ENCODE assay signal across 1 cellular context in the genomic region with DNA sequence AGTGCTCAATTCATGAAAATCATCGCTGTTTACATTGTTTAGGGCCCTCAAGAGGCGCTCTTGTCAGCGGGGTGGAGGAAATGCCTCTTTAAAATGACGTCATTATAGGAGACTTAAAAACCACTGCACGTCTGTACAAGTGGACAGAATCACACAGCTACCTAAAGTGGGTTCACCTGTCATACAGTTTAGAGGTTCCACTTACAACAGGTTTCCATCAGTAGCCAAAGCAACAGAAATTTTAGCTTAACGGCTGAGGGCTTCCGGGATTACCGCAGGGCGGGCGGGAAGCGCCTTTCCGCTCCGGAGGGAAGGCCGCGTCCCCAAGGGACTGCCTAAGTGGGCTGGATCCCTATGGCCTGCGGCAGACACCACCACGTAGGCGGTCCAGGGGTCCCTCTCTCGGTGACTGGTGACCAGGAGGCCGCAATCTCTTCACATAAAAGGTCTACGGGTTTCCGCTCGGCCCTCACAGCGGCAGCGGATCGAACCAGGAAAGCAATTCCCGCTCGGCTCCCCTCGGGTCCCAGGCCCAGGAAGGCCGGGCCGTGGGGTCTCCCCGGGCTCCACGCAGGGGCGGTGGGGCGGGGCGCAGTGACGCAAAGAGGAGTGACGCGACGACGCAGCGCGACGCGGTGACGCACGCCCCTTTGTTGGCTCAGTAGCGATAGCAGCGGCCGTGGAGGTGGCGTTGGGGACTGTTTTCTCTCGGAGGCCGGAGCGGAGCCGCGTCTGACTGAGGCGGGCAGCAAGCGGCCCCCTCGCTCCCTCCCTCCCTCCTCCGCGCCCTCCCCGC.
TF ChIP-seq lines count a peak whose summit lies in the region.

A gene with protein sequence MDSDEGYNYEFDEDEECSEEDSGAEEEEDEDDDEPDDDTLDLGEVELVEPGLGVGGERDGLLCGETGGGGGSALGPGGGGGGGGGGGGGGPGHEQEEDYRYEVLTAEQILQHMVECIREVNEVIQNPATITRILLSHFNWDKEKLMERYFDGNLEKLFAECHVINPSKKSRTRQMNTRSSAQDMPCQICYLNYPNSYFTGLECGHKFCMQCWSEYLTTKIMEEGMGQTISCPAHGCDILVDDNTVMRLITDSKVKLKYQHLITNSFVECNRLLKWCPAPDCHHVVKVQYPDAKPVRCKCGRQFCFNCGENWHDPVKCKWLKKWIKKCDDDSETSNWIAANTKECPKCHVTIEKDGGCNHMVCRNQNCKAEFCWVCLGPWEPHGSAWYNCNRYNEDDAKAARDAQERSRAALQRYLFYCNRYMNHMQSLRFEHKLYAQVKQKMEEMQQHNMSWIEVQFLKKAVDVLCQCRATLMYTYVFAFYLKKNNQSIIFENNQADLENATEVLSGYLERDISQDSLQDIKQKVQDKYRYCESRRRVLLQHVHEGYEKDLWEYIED (plus strand): TSS at position 661 of the 796 bp plus-strand sequence. CDS start 310 bp downstream, outside the sequence.

TF ChIP-seq in K562, 482 proteins besides CTCF, POLR2A, EP300 and RAD21 (continued from another document and continues in another):
- TF ChIP-seq, protein P1, sequence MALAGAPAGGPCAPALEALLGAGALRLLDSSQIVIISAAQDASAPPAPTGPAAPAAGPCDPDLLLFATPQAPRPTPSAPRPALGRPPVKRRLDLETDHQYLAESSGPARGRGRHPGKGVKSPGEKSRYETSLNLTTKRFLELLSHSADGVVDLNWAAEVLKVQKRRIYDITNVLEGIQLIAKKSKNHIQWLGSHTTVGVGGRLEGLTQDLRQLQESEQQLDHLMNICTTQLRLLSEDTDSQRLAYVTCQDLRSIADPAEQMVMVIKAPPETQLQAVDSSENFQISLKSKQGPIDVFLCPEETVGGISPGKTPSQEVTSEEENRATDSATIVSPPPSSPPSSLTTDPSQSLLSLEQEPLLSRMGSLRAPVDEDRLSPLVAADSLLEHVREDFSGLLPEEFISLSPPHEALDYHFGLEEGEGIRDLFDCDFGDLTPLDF (CRISPR knock-in tag; IDR thresholded peaks at IDR 0.05): peak; percentile 56
- TF ChIP-seq ELF4 (CRISPR knock-in tag; IDR thresholded peaks at IDR 0.05) (peak; percentile 34; the same call in 1 of the 2 replicates), POLR2G (IDR thresholded peaks at IDR 0.05; ENCODE audit: low read depth, low read length) (peak; percentile 96), PHF8 (IDR thresholded peaks at IDR 0.05; ENCODE audit: borderline replicate concordance, low read length) (peak; percentile 98), TEAD4 (IDR thresholded peaks at IDR 0.05; ENCODE audit: low read length) (no peak), TEAD4 (CRISPR knock-in tag; IDR thresholded peaks at IDR 0.05; ENCODE audit: borderline replicate concordance) (peak; percentile 89; the same call in 1 of the 2 replicates), SMARCA4 (IDR thresholded peaks at IDR 0.05) (peak; percentile 45; the same call in 1 of the 2 replicates), PURB (CRISPR knock-in tag; IDR thresholded peaks at IDR 0.05; ENCODE audit: low read depth) (no peak), FOXP1 (CRISPR knock-in tag; IDR thresholded peaks at IDR 0.05) (peak; percentile 84), NR2F6 (CRISPR knock-in tag; IDR thresholded peaks at IDR 0.05) (no peak), ZNF830 (CRISPR knock-in tag; IDR thresholded peaks at IDR 0.05) (no peak), ZNF57 (CRISPR knock-in tag; IDR thresholded peaks at IDR 0.05) (0 out of 2 replicates have a peak, but pooled peaks have one; percentile 7), CBFA2T3 (IDR thresholded peaks at IDR 0.05) (no peak), ZNF584 (CRISPR knock-in tag; IDR thresholded peaks at IDR 0.05; ENCODE audit: low read depth) (peak; percentile 92), NFIC (IDR thresholded peaks at IDR 0.05) (peak; percentile 33; the same call in 1 of the 2 replicates), CEBPB (tag; IDR thresholded peaks at IDR 0.05) (no peak), HNRNPH1 (optimal IDR thresholded peaks at IDR 0.05; ENCODE audit: low read depth, low read length) (no peak), SIN3A (IDR thresholded peaks at IDR 0.05; ENCODE audit: borderline replicate concordance in 2 of 2, control insufficient read depth in 1 of 2, low read depth in 2 of 2, low read length in 2 of 2) (no peak; a peak in 1 of 4 replicates), ZNF766 (CRISPR knock-in tag; conservative IDR thresholded peaks at IDR 0.05) (peak; percentile 56; the same call in 1 of the 2 replicates), TSC22D4 (tag; IDR thresholded peaks at IDR 0.05) (no peak), RBM34 (IDR thresholded peaks at IDR 0.05; ENCODE audit: borderline replicate concordance, insufficient read depth, low read length) (no peak), ETV6 (IDR thresholded peaks at IDR 0.05; ENCODE audit: borderline replicate concordance in 1 of 2, low read depth in 2 of 2, low read length in 1 of 2) (peak in 1 of 2 experiments; percentile 48; a peak in 2 of 4 replicates), ETV6 (CRISPR knock-in tag; IDR thresholded peaks at IDR 0.05; ENCODE audit: borderline replicate concordance) (peak; percentile 78; the same call in 1 of the 2 replicates), CHCHD3 (CRISPR knock-in tag; IDR thresholded peaks at IDR 0.05) (no peak), ZSCAN32 (CRISPR knock-in tag; IDR thresholded peaks at IDR 0.05) (no peak), HIVEP1 (CRISPR knock-in tag; IDR thresholded peaks at IDR 0.05) (peak; percentile 69), ZNF175 (CRISPR knock-in tag; IDR thresholded peaks at IDR 0.05; ENCODE audit: low read depth) (0 out of 2 replicates have a peak, but pooled peaks have one; percentile 55), ARID2 (IDR thresholded peaks at IDR 0.05) (no peak), SP1 (CRISPR knock-in tag; IDR thresholded peaks at IDR 0.05) (peak; percentile 95), ZNF696 (CRISPR knock-in tag; conservative IDR thresholded peaks at IDR 0.05) (0 out of 2 replicates have a peak, but pooled peaks have one; percentile 30), SPI1 (IDR thresholded peaks at IDR 0.05; ENCODE audit: borderline replicate concordance, low read depth, low read length) (no peak), ZNF239 (CRISPR knock-in tag; IDR thresholded peaks at IDR 0.05) (no peak; the same call in 1 of the 2 replicates), ZZZ3 (IDR thresholded peaks at IDR 0.05) (peak; percentile 96), NONO (IDR thresholded peaks at IDR 0.05; ENCODE audit: low read depth in 2 of 2, low read length in 1 of 2) (peak; percentile 71 to 94; a peak in 3 of 4 replicates), SNIP1 (IDR thresholded peaks at IDR 0.05; ENCODE audit: low read depth) (0 out of 2 replicates have a peak, but pooled peaks have one; percentile 33), KDM5B (IDR thresholded peaks at IDR 0.05; ENCODE audit: insufficient replicate concordance, low read depth, low read length) (peak; percentile 94), ZNF24 (IDR thresholded peaks at IDR 0.05) (no peak; the same call in 1 of the 2 replicates), HLTF (IDR thresholded peaks at IDR 0.05) (no peak)
- TF ChIP-seq, protein P2, sequence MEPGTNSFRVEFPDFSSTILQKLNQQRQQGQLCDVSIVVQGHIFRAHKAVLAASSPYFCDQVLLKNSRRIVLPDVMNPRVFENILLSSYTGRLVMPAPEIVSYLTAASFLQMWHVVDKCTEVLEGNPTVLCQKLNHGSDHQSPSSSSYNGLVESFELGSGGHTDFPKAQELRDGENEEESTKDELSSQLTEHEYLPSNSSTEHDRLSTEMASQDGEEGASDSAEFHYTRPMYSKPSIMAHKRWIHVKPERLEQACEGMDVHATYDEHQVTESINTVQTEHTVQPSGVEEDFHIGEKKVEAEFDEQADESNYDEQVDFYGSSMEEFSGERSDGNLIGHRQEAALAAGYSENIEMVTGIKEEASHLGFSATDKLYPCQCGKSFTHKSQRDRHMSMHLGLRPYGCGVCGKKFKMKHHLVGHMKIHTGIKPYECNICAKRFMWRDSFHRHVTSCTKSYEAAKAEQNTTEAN (CRISPR knock-in tag; IDR thresholded peaks at IDR 0.05): peak; percentile 89
- TF ChIP-seq, protein P3, sequence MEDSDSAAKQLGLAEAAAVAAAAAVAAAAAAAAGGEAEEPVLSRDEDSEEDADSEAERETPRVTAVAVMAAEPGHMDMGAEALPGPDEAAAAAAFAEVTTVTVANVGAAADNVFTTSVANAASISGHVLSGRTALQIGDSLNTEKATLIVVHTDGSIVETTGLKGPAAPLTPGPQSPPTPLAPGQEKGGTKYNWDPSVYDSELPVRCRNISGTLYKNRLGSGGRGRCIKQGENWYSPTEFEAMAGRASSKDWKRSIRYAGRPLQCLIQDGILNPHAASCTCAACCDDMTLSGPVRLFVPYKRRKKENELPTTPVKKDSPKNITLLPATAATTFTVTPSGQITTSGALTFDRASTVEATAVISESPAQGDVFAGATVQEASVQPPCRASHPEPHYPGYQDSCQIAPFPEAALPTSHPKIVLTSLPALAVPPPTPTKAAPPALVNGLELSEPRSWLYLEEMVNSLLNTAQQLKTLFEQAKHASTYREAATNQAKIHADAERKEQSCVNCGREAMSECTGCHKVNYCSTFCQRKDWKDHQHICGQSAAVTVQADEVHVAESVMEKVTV (CRISPR knock-in tag; IDR thresholded peaks at IDR 0.05): no peak
- TF ChIP-seq, protein P4, sequence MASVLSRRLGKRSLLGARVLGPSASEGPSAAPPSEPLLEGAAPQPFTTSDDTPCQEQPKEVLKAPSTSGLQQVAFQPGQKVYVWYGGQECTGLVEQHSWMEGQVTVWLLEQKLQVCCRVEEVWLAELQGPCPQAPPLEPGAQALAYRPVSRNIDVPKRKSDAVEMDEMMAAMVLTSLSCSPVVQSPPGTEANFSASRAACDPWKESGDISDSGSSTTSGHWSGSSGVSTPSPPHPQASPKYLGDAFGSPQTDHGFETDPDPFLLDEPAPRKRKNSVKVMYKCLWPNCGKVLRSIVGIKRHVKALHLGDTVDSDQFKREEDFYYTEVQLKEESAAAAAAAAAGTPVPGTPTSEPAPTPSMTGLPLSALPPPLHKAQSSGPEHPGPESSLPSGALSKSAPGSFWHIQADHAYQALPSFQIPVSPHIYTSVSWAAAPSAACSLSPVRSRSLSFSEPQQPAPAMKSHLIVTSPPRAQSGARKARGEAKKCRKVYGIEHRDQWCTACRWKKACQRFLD (CRISPR knock-in tag; IDR thresholded peaks at IDR 0.05): no peak
- TF ChIP-seq, protein P5, sequence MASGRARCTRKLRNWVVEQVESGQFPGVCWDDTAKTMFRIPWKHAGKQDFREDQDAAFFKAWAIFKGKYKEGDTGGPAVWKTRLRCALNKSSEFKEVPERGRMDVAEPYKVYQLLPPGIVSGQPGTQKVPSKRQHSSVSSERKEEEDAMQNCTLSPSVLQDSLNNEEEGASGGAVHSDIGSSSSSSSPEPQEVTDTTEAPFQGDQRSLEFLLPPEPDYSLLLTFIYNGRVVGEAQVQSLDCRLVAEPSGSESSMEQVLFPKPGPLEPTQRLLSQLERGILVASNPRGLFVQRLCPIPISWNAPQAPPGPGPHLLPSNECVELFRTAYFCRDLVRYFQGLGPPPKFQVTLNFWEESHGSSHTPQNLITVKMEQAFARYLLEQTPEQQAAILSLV (tag; IDR thresholded peaks at IDR 0.05): no peak
- TF ChIP-seq, protein P6, sequence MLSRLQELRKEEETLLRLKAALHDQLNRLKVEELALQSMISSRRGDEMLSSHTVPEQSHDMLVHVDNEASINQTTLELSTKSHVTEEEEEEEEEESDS (CRISPR knock-in tag; IDR thresholded peaks at IDR 0.05): no peak
- TF ChIP-seq, protein P7, sequence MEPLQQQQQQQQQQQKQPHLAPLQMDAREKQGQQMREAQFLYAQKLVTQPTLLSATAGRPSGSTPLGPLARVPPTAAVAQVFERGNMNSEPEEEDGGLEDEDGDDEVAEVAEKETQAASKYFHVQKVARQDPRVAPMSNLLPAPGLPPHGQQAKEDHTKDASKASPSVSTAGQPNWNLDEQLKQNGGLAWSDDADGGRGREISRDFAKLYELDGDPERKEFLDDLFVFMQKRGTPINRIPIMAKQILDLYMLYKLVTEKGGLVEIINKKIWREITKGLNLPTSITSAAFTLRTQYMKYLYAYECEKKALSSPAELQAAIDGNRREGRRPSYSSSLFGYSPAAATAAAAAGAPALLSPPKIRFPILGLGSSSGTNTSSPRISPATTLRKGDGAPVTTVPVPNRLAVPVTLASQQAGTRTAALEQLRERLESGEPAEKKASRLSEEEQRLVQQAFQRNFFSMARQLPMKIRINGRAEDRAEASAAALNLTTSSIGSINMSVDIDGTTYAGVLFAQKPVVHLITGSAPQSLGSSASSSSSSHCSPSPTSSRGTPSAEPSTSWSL (CRISPR knock-in tag; IDR thresholded peaks at IDR 0.05; ENCODE audit: borderline replicate concordance): 0 out of 2 replicates have a peak, but pooled peaks have one; percentile 69
- TF ChIP-seq, protein P8, sequence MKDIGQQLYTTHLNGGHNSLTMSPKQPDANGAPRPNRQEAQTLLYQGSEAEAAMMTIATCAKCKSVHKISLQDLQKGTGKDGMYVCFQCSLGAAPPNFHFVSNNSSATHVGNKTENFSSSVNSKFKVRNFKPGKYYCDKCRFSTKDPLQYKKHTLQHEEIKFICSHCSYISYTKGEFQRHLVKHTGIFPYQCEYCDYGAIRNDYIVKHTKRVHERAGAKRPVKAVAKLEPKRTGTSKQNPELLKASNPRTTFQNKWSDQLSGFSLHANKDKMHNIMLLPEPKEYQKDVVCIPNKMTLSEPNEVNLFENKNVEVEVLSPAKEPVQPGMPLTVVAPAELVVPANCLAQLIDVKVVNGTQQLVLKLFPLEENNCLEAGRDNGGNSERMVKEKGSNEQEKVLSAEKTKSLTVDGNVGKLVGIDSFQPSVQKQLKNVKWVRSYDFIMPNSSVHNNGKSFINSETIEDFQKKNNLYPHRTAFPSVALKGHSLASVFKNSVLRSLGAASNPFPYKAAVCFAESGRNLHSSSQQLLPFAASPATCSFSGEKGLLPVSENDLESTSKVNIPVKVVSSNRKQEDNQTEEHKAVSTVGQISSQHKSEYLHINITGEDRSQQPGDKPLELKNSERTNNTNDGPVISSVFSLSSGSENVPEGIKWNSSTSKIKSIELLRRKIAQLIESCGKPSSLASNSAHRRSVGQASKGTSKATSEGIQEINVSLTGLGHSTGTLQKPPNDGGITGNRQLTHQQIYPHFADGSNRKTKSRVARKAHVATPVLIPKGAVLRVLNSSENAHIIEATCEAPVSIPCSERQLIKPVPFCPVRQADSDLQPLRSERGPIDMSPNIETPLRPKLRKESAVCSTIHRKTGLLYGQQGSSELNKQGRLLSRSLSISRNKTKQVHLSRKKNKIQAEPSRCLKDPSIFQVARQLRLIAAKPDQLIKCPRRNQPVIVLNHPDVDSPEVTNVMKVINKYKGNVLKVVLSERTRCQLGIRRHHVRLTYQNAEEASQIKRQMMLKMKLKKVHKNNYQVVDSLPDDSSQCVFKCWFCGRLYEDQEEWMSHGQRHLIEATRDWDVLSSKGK (CRISPR knock-in tag; IDR thresholded peaks at IDR 0.05): no peak
- TF ChIP-seq, protein P9, sequence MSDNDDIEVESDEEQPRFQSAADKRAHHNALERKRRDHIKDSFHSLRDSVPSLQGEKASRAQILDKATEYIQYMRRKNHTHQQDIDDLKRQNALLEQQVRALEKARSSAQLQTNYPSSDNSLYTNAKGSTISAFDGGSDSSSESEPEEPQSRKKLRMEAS (CRISPR knock-in tag; IDR thresholded peaks at IDR 0.05): peak; percentile 73
- TF ChIP-seq, protein P10, sequence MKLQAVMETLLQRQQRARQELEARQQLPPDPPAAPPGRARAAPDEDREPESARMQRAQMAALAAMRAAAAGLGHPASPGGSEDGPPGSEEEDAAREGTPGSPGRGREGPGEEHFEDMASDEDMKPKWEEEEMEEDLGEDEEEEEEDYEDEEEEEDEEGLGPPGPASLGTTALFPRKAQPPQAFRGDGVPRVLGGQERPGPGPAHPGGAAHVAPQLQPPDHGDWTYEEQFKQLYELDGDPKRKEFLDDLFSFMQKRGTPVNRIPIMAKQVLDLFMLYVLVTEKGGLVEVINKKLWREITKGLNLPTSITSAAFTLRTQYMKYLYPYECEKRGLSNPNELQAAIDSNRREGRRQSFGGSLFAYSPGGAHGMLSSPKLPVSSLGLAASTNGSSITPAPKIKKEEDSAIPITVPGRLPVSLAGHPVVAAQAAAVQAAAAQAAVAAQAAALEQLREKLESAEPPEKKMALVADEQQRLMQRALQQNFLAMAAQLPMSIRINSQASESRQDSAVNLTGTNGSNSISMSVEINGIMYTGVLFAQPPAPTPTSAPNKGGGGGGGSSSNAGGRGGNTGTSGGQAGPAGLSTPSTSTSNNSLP (IDR thresholded peaks at IDR 0.05; ENCODE audit: borderline replicate concordance, low read depth, low read length): no peak
